Comparison of ENCODE assay signal across 33 cellular contexts in the genomic region with DNA sequence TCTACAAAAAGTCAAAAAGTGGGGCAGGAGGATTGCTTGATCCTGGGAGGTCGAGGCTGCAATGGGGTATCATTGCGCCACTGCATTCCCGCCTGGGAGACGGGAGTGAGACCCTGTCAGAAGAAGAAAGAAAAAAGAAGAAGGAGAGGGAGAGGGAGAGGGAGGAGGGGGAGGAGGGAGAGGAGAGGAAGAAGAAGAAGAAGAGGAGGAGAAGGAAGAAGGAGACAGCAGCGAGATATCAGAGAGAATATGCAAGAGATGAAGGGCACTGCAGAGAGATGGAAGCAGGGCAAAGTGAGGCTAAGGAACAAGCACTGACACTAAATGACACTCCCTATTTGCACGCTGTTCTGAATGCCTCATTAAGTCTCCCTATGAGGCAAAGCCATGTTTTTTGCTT. TPM values are rescaled to one million over a fixed set of nuclear protein-coding genes. Genes with fewer than 3 reads are reported as not detected.
"Had no signal": no experiment of that assay in that cellular context is flagged by ENCODE, and none has a peak within 500 bp of the region (broad histone marks: within the 10 kb centered on the region; RNA-seq: fewer than 3 reads in every experiment).

No MANE protein-coding gene starts in this region.

- H3K27ac Mint-ChIP-seq: activated CD4-positive, alpha-beta T cell treated with anti-CD3 and anti-CD28 coated beads for 36 hours; activated CD8-positive, alpha-beta memory T cell treated with anti-CD3 and anti-CD28 coated beads, Interleukin-2, amount 10 ng/mL, durations not matched to agents 7 days and 5 days; activated CD8-positive, alpha-beta T cell treated with anti-CD3 and anti-CD28 coated beads, Interleukin-2, amount 10 ng/mL, durations not matched to agents 7 days and 5 days; activated naive CD4-positive, alpha-beta T cell treated with anti-CD3 and anti-CD28 coated beads, Interleukin-2, amount 50 U/mL, for 72 hours; T-helper 2 cell treated with Interferon-gamma antibody and Interleukin-4, amounts not matched to agents 5 μg/mL and 100 μg/mL, for 36 hours had no signal

- ATAC-seq: gastrocnemius medialis had no signal

- DNase-seq: activated CD4-positive, alpha-beta T cell treated with anti-CD3 and anti-CD28 coated beads for 36 hours; activated CD4-positive, CD25-positive, alpha-beta regulatory T cell; activated CD8-positive, alpha-beta memory T cell treated with anti-CD3 and anti-CD28 coated beads, Interleukin-2, amount 10 ng/mL, durations not matched to agents 7 days and 5 days; activated CD8-positive, alpha-beta T cell treated with anti-CD3 and anti-CD28 coated beads, Interleukin-2, amount 10 ng/mL, durations not matched to agents 7 days and 5 days; activated naive CD4-positive, alpha-beta T cell; activated T-cell treated with anti-CD3 and anti-CD28 coated beads, Interleukin-2, amount 50 U/mL, for 48 hours; adrenal gland; body of pancreas; effector memory CD4-positive, alpha-beta T cell; erythroblast; gastrocnemius medialis; glutamatergic neuron; islet precursor cell; left ventricle myocardium superior; mucosa of descending colon; ovary; retina; stimulated activated CD4-positive, alpha-beta T cell treated with anti-CD3 and anti-CD28 coated beads, Interleukin-12 subunit alpha, Interleukin-12 subunit beta, amount 100 ng/mL, for 4 hours; stimulated activated CD4-positive, alpha-beta T cell treated with anti-CD3 and anti-CD28 coated beads, Interleukin-4, amount 100 ng/mL, for 1 hour; stimulated activated naive CD8-positive, alpha-beta T cell treated with anti-CD3 and anti-CD28 coated beads, Interleukin-15, Interleukin-2, amounts not matched to agents 100 U/mL and 50 U/mL, for 24 hours; testis; transverse colon had no signal

- H3K36me3 Mint-ChIP-seq: activated CD8-positive, alpha-beta memory T cell treated with anti-CD3 and anti-CD28 coated beads, Interleukin-2, amount 10 ng/mL, durations not matched to agents 7 days and 5 days; activated naive CD4-positive, alpha-beta T cell treated with anti-CD3 and anti-CD28 coated beads, Interleukin-2, amount 50 U/mL, for 72 hours had no signal

- H3K9me3 Mint-ChIP-seq: activated naive CD4-positive, alpha-beta T cell treated with anti-CD3 and anti-CD28 coated beads, Interleukin-2, amount 50 U/mL, for 72 hours; T-helper 2 cell treated with Interferon-gamma antibody and Interleukin-4, amounts not matched to agents 5 μg/mL and 100 μg/mL, for 36 hours had no signal

RNA-seq across cellular contexts. Expression of a gene that starts 14.5 kb away (rescaled TPM):
- total RNA-seq: activated CD4-positive, alpha-beta T cell treated with anti-CD3 and anti-CD28 coated beads for 36 hours; activated CD8-positive, alpha-beta memory T cell treated with anti-CD3 and anti-CD28 coated beads, Interleukin-2, amount 10 ng/mL, durations not matched to agents 7 days and 5 days; activated CD8-positive, alpha-beta T cell treated with anti-CD3 and anti-CD28 coated beads, Interleukin-2, amount 10 ng/mL, durations not matched to agents 7 days and 5 days; activated naive CD4-positive, alpha-beta T cell treated with anti-CD3 and anti-CD28 coated beads, Interleukin-2, amount 50 U/mL, for 72 hours; adrenal gland; aorta; body of pancreas; cerebellum; dorsolateral prefrontal cortex; gastrocnemius medialis; left ventricle myocardium superior; lung microvascular endothelial cell; mesenteric fat pad; mucosa of descending colon; myocyte; ovary; sciatic nerve; transverse colon; urinary bladder had no signal

RNA-seq across cellular contexts. Expression of a gene that starts 40.4 kb away (rescaled TPM):
- total RNA-seq: activated CD4-positive, alpha-beta T cell treated with anti-CD3 and anti-CD28 coated beads for 36 hours; activated CD8-positive, alpha-beta memory T cell treated with anti-CD3 and anti-CD28 coated beads, Interleukin-2, amount 10 ng/mL, durations not matched to agents 7 days and 5 days; activated CD8-positive, alpha-beta T cell treated with anti-CD3 and anti-CD28 coated beads, Interleukin-2, amount 10 ng/mL, durations not matched to agents 7 days and 5 days; activated naive CD4-positive, alpha-beta T cell treated with anti-CD3 and anti-CD28 coated beads, Interleukin-2, amount 50 U/mL, for 72 hours; adrenal gland; aorta; body of pancreas; cerebellum; dorsolateral prefrontal cortex; gastrocnemius medialis; left ventricle myocardium superior; lung microvascular endothelial cell; mesenteric fat pad; mucosa of descending colon; myocyte; ovary; prostate gland; sciatic nerve; transverse colon; urinary bladder had no signal
